In the genomic region with DNA sequence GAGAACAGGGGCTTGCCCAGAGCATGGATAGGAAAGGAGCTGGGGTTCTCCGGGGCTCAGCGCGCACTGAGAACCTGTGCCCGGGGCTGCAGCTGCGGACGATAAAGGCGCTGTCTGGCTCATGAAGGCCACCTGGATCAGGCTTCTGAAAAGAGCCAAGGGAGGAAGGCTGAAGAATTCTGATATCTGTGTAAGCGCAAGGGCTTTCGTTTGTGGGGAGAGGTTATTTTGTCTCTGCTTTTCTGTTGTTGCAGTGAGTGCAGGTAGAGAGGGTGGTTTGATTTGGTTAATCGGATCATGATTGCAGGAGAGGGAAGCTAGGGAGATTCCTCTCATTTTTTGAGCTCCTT, we compare ENCODE assay signal across 9 cellular contexts.
DNase-seq lines count a peak whose midpoint lies in the region; ATAC-seq and TF ChIP-seq lines count a peak whose summit lies in the region.
"Had no signal": no experiment of that assay in that cellular context is flagged by ENCODE, and none has a peak within 500 bp of the region (broad histone marks: within the 10 kb centered on the region; RNA-seq: fewer than 3 reads in every experiment).

No MANE protein-coding gene starts in this region.

- H3K27me3 ChIP-seq in heart left ventricle (peaks cover 0 to 10% (median 0%) of the 10 kb centered on the region in 9 donors), WERI-Rb-1 (ENCODE audit: insufficient read depth, low read depth, severe bottlenecking) (no peaks in the 10 kb centered on the region), kidney epithelial cell (ENCODE audit: control insufficient read depth, insufficient read depth, low read length) (peaks cover 2% of the 10 kb centered on the region)

- no peak for TF ChIP-seq POLR2A in heart left ventricle (IDR thresholded peaks at IDR 0.05)

- intact Hi-C loops in heart left ventricle (cut with DNase I) (no loop called here), Right ventricle myocardium inferior (cut with DNase I) (no loop called here)

- WGBS in heart left ventricle, 4 donors = 8 to 20% (median 12%) methylated on average over 10 of the region's 10 CpGs

- H3K9me3 ChIP-seq in heart left ventricle = no peaks in the 10 kb centered on the region
- no peaks in the 10 kb centered on the region for H3K9me3 ChIP-seq in WERI-Rb-1 (ENCODE audit: severe bottlenecking)

- ATAC-seq in heart left ventricle = peak; percentile 48 to 68 (median 58)
- ATAC-seq in Right ventricle myocardium inferior = no peak
- no peak for ATAC-seq in HG02610 (IDR thresholded peaks at IDR 0.05; ENCODE audit: unreplicated experiment)
- ATAC-seq in GM19328 (IDR thresholded peaks at IDR 0.05; ENCODE audit: unreplicated experiment) = no peak

- H3K4me1 ChIP-seq in heart left ventricle = peaks cover 0 to 21% (median 5%) of the 10 kb centered on the region in 12 donors

- H3K36me3 ChIP-seq in heart left ventricle (peaks cover 0 to 4% (median 0%) of the 10 kb centered on the region in 9 donors), WERI-Rb-1 (no peaks in the 10 kb centered on the region), kidney epithelial cell (ENCODE audit: control insufficient read depth, insufficient read depth, low read length) (no peaks in the 10 kb centered on the region)

- peak in 1 of 5 donors; percentile 40 for DNase-seq in heart left ventricle
- no peak for DNase-seq in Right ventricle myocardium inferior (ENCODE audit: missing footprints)
- peak; percentile 29 for DNase-seq in WERI-Rb-1
- DNase-seq in kidney epithelial cell (ENCODE audit: low read depth) = no peak
- no peak for DNase-seq in NCI-H1930 (lab: John Stamatoyannopoulos, UW)
- DNase-seq in inferior parietal cortex (ENCODE audit: extremely low spot score) = no peak
- DNase-seq: HCEC 1CT had no signal

- H3K4me3 ChIP-seq in heart left ventricle = peak overlapping the region in 6 of 12 donors; percentile 12 to 39 (median 29)
- H3K4me3 ChIP-seq in WERI-Rb-1 (ENCODE audit: low read depth, low read length) = peak overlapping the region; percentile 61
- peak overlapping the region; percentile 32 for H3K4me3 ChIP-seq in kidney epithelial cell (ENCODE audit: low read depth, low read length)

- peak overlapping the region in 6 of 12 donors; percentile 28 to 65 (median 40) for H3K27ac ChIP-seq in heart left ventricle
- peak overlapping the region; percentile 64 for H3K27ac ChIP-seq in WERI-Rb-1

- TF ChIP-seq CTCF in heart left ventricle (IDR thresholded peaks at IDR 0.05) (no peak), WERI-Rb-1 (IDR thresholded peaks at IDR 0.05; ENCODE audit: low read depth, low read length) (no peak), kidney epithelial cell (IDR thresholded peaks at IDR 0.05; ENCODE audit: insufficient read depth, low read length, poor library complexity, severe bottlenecking) (no peak)

Comparison
In these comparisons a context has a peak if more than half of its experiments do, and no peak if none do; other contexts are left out.
1. ATAC-seq: peak in heart left ventricle (4 of 4); none in Right ventricle myocardium inferior (single experiment), HG02610 (single experiment) and GM19328 (single experiment).